In genomic region chr16:84175351-84176081, GRCh38 we compare ENCODE assay signal across 8 cellular contexts.
DNase-seq lines count a peak whose midpoint lies in the region; ATAC-seq, FAIRE-seq and TF ChIP-seq lines count a peak whose summit lies in the region.

No MANE protein-coding gene starts in this region.

- TF ChIP-seq CTCF in D721Med (IDR thresholded peaks at IDR 0.05; ENCODE audit: insufficient read depth, missing control alignments), result peak; percentile 65

- ATAC-seq in GM21619 (IDR thresholded peaks at IDR 0.05; ENCODE audit: unreplicated experiment), result peak; percentile 69

- FAIRE-seq in D721Med (lab: Jason Lieb, UNC), result no peak

- no peak for DNase-seq in D721Med (ENCODE audit: insufficient read length, low spot score)
- DNase-seq in Kasumi-1 (lab: John Stamatoyannopoulos, UW), result peak; percentile 43 to 63
- DNase-seq in SKM-1 (lab: John Stamatoyannopoulos, UW; ENCODE audit: unreplicated experiment), result peak; percentile 29
- DNase-seq in astrocyte of the hippocampus (ENCODE audit: low read depth, low spot score), result peak; percentile 79
- DNase-seq in iPS-NIHi7 (ENCODE audit: extremely low spot score), result peak; percentile 89
- DNase-seq in stimulated activated CD4-positive, alpha-beta T cell treated with anti-CD3 and anti-CD28 coated beads, Interleukin-1b, Interleukin-23, amount 100 ng/mL, for 48 hours, result peak; percentile 62
- DNase-seq in Ammon's horn (ENCODE audit: low spot score), result no peak

Comparison
In these comparisons a context has a peak if more than half of its experiments do, and no peak if none do; other contexts are left out.
1. DNase-seq: peak in Kasumi-1 (2 of 2), SKM-1 (single experiment), astrocyte of the hippocampus (single experiment), iPS-NIHi7 (single experiment) and stimulated activated CD4-positive, alpha-beta T cell treated with anti-CD3 and anti-CD28 coated beads, Interleukin-1b, Interleukin-23, amount 100 ng/mL, for 48 hours (single experiment); none in D721Med (single experiment) and Ammon's horn (single experiment).